In genomic region chr10:50250058-50250854, GRCh38 we compare ENCODE assay signal across 20 cellular contexts. TPM values are rescaled to one million over a fixed set of nuclear protein-coding genes. Genes with fewer than 3 reads are reported as not detected.
DNase-seq lines count a peak whose midpoint lies in the region; ATAC-seq and TF ChIP-seq lines count a peak whose summit lies in the region.
"Had no signal": no experiment of that assay in that cellular context is flagged by ENCODE, and none has a peak within 500 bp of the region (broad histone marks: within the 10 kb centered on the region; RNA-seq: fewer than 3 reads in every experiment).

No MANE protein-coding gene starts in this region.

- no peak overlapping the region for H3K4me3 Mint-ChIP-seq in activated CD8-positive, alpha-beta T cell treated with anti-CD3 and anti-CD28 coated beads for 36 hours
- H3K4me3 Mint-ChIP-seq: CD4-positive, CD25-positive, alpha-beta regulatory T cell; CD8-positive, alpha-beta memory T cell; IgD-negative memory B cell had no signal

- no peaks in the 10 kb centered on the region for H3K9me2 ChIP-seq in hepatocyte (replicated peaks; ENCODE audit: insufficient read depth)

- H3K36me3 ChIP-seq in hepatocyte (replicated peaks; ENCODE audit: insufficient read depth, low read depth) (no peaks in the 10 kb centered on the region), right lobe of liver (no peaks in the 10 kb centered on the region)
- H3K36me3 ChIP-seq: BE2C, HAP-1 had no signal

- CTCF ChIA-PET in activated CD8-positive, alpha-beta T cell treated with anti-CD3 and anti-CD28 coated beads for 36 hours (lab: Charles Lee): interaction anchor here (1.2 kb wide), 1 partner anchor 25 kb away, joined by 3 read pairs; no protein-coding TSS in a partner anchor

- H3K27ac Mint-ChIP-seq in activated CD8-positive, alpha-beta T cell treated with anti-CD3 and anti-CD28 coated beads for 36 hours: no peak overlapping the region
- H3K27ac Mint-ChIP-seq: CD4-positive, CD25-positive, alpha-beta regulatory T cell; CD8-positive, alpha-beta memory T cell; IgD-negative memory B cell had no signal

- TF ChIP-seq CTCF in VCaP (conservative IDR thresholded peaks at IDR 0.05): no peak
- no peak for TF ChIP-seq CTCF in hepatocyte (IDR thresholded peaks at IDR 0.05; ENCODE audit: poor library complexity)
- no peak for TF ChIP-seq CTCF in right lobe of liver (IDR thresholded peaks at IDR 0.05)
- no peak for TF ChIP-seq CTCF in activated CD8-positive, alpha-beta T cell treated with anti-CD3 and anti-CD28 coated beads for 36 hours (IDR thresholded peaks at IDR 0.05)

- H3K4me1 ChIP-seq in hepatocyte (ENCODE audit: insufficient read depth): peaks cover 19% of the 10 kb centered on the region
- peaks cover 0 to 43% (median 15%) of the 10 kb centered on the region in 4 donors for H3K4me1 ChIP-seq in right lobe of liver
- H3K4me1 ChIP-seq: BE2C had no signal

- H3K27me3 ChIP-seq in hepatocyte: no peaks in the 10 kb centered on the region
- no peaks in the 10 kb centered on the region for H3K27me3 ChIP-seq in right lobe of liver

- no peaks in the 10 kb centered on the region for H3K4me1 Mint-ChIP-seq in activated CD8-positive, alpha-beta T cell treated with anti-CD3 and anti-CD28 coated beads for 36 hours (ENCODE audit: low read depth)
- H3K4me1 Mint-ChIP-seq: CD4-positive, CD25-positive, alpha-beta regulatory T cell; CD8-positive, alpha-beta memory T cell; IgD-negative memory B cell had no signal

- no peaks in the 10 kb centered on the region for H4K20me1 ChIP-seq in hepatocyte (ENCODE audit: insufficient read depth, poor library complexity, severe bottlenecking)

- DNase-seq in hepatocyte (ENCODE audit: low spot score): no peak
- peak in 1 of 3 donors; percentile 59 for DNase-seq in right lobe of liver
- DNase-seq in activated CD8-positive, alpha-beta T cell treated with anti-CD3 and anti-CD28 coated beads for 36 hours: no peak
- DNase-seq in NCI-H748 treated with DMSO at 0.1 percent for 48 hours (lab: John Stamatoyannopoulos, UW): no peak
- DNase-seq: ACHN; BE2C; C1 segment of cervical spinal cord; CD4-positive, CD25-positive, alpha-beta regulatory T cell; CD8-positive, alpha-beta memory T cell; COR-L47; DMS 273 treated with DMSO at 0.1 percent for 48 hours; DMS53; DND-41; EL; GM23248; KG1 had no signal

- 75% methylated on average over 3 of the region's 3 CpGs for WGBS in hepatocyte (ENCODE audit: low lambda C conversion rate, missing lambda C conversion rate)
- 24% methylated on average over 3 of the region's 3 CpGs for WGBS in right lobe of liver (ENCODE audit: insufficient coverage, low coverage, low lambda C conversion rate, missing lambda C conversion rate)

- H3K27ac ChIP-seq in VCaP (peak overlapping the region; percentile 31), hepatocyte (peak overlapping the region; percentile 79), right lobe of liver (peak overlapping the region in 2 of 3 donors; percentile 61 to 82)
- H3K27ac ChIP-seq: GM23248 had no signal

- H3K9me3 ChIP-seq in hepatocyte (ENCODE audit: low read depth) (no peaks in the 10 kb centered on the region), right lobe of liver (no peaks in the 10 kb centered on the region)
- H3K9me3 ChIP-seq: BE2C, HAP-1 had no signal

- H2AFZ ChIP-seq in hepatocyte: no peak overlapping the region
- H2AFZ ChIP-seq: GM23248 had no signal

- H3K36me3 Mint-ChIP-seq in activated CD8-positive, alpha-beta T cell treated with anti-CD3 and anti-CD28 coated beads for 36 hours (ENCODE audit: low read depth): no peaks in the 10 kb centered on the region
- H3K36me3 Mint-ChIP-seq: CD4-positive, CD25-positive, alpha-beta regulatory T cell; CD8-positive, alpha-beta memory T cell; IgD-negative memory B cell had no signal

- H3K4me2 ChIP-seq in hepatocyte: peak overlapping the region; percentile 31

- no peak for TF ChIP-seq POLR2A in right lobe of liver (IDR thresholded peaks at IDR 0.05)

- POLR2A ChIA-PET in activated CD8-positive, alpha-beta T cell treated with anti-CD3 and anti-CD28 coated beads for 36 hours (lab: Charles Lee): no interaction called here

- H3K4me3 ChIP-seq in hepatocyte: no peak overlapping the region
- no peak overlapping the region for H3K4me3 ChIP-seq in right lobe of liver
- H3K4me3 ChIP-seq: GM23248, HAP-1 had no signal

- ATAC-seq in right lobe of liver (peak; percentile 84 to 95 (median 92)), GM21717 (IDR thresholded peaks at IDR 0.05; ENCODE audit: unreplicated experiment) (no peak)
- no peak for ATAC-seq in activated CD8-positive, alpha-beta T cell treated with anti-CD3 and anti-CD28 coated beads for 36 hours

- H3K9me3 Mint-ChIP-seq in activated CD8-positive, alpha-beta T cell treated with anti-CD3 and anti-CD28 coated beads for 36 hours: no peaks in the 10 kb centered on the region
- H3K9me3 Mint-ChIP-seq: CD4-positive, CD25-positive, alpha-beta regulatory T cell; CD8-positive, alpha-beta memory T cell; IgD-negative memory B cell had no signal

- H3K79me2 ChIP-seq in hepatocyte: no peaks in the 10 kb centered on the region

- intact Hi-C loops in right lobe of liver (cut with DNase I): no loop called here
- intact Hi-C loops in activated CD8-positive, alpha-beta T cell treated with anti-CD3 and anti-CD28 coated beads for 36 hours (cut with micrococcal nuclease): no loop called here

- peaks cover 26% of the 10 kb centered on the region for H3K27me3 Mint-ChIP-seq in activated CD8-positive, alpha-beta T cell treated with anti-CD3 and anti-CD28 coated beads for 36 hours

RNA-seq across cellular contexts. Expression of gene ASAH2, which starts 1.1 kb away (rescaled TPM):
- total RNA-seq in hepatocyte: 7.9 and 9.7 TPM in 2 replicates
- 3.5 and 3.8 TPM in 2 replicates for polyA plus RNA-seq in hepatocyte
- total RNA-seq in right lobe of liver: 1 to 10 TPM; 1.0 to 6.4 (median 1.8) TPM
- 1 to 10 TPM; 1.8 to 2.9 TPM for total RNA-seq in activated CD8-positive, alpha-beta T cell treated with anti-CD3 and anti-CD28 coated beads for 36 hours

Comparison
In these comparisons a context has a peak if more than half of its experiments do, and no peak if none do; other contexts are left out.
1. ATAC-seq: peak in right lobe of liver (4 of 4); none in activated CD8-positive, alpha-beta T cell treated with anti-CD3 and anti-CD28 coated beads for 36 hours (single experiment) and GM21717 (single experiment).
2. Peak in every context shown above with its lines, with median percentiles within 50 percentile points of each other: H3K27ac ChIP-seq.